1 cellular context compared by ENCODE assay signal in genomic region chr17:78089557-78090281, GRCh38.
A peak's percentile ranks its signal among the peaks of the same experiment; 100 is the strongest.
TF ChIP-seq lines count a peak whose summit lies in the region.

No MANE protein-coding gene starts in this region.

TF ChIP-seq in HCT116, 20 proteins besides CTCF, POLR2A, EP300 and RAD21 (continued from another document):
- TF ChIP-seq ZFX (IDR thresholded peaks at IDR 0.05) (0 out of 2 replicates have a peak, but pooled peaks have one; percentile 12), ATF3 (IDR thresholded peaks at IDR 0.05) (no peak)
TF ChIP-seq in HCT116: peak in this region for 1.
